ENCODE assay signal across 30 cellular contexts in genomic region chr5:115054387-115054951, GRCh38.
"Had no signal": no experiment of that assay in that cellular context is flagged by ENCODE, and none has a peak within 500 bp of the region (broad histone marks: within the 10 kb centered on the region; RNA-seq: fewer than 3 reads in every experiment).

No MANE protein-coding gene starts in this region.

- H3K4me1 ChIP-seq: pancreas, psoas muscle, spleen, suprapubic skin, testis, transverse colon, upper lobe of right lung, uterus had no signal

- H3K9me3 Mint-ChIP-seq: natural killer cell treated with Interleukin-12 subunit alpha and Interleukin-12 subunit beta and Interleukin-15 and Interleukin-18, amount 100 ng/mL, for 72 hours; nephron progenitor cell; neural crest cell; type B pancreatic cell had no signal

- DNase-seq: naive thymus-derived CD8-positive, alpha-beta T cell; nephron progenitor cell; nucleus accumbens; pancreas; psoas muscle; right cardiac atrium; spleen; stimulated activated CD4-positive, alpha-beta T cell treated with anti-CD3 and anti-CD28 coated beads, Interleukin-12 subunit alpha, Interleukin-12 subunit beta, amount 100 ng/mL, for 4 hours; stimulated activated CD4-positive, alpha-beta T cell treated with anti-CD3 and anti-CD28 coated beads, Interleukin-1b, Interleukin-23, amount 100 ng/mL, for 48 hours; stimulated activated CD4-positive, alpha-beta T cell treated with anti-CD3 and anti-CD28 coated beads, Interleukin-4, amount 100 ng/mL, for 1 hour; stimulated activated CD4-positive, alpha-beta T cell treated with anti-CD3 and anti-CD28 coated beads, Interleukin-4, amount 100 ng/mL, for 4 hours; stimulated activated CD8-positive, alpha-beta memory T cell treated with anti-CD3 and anti-CD28 coated beads, Interleukin-4, amount 100 ng/mL, for 48 hours; stimulated activated naive CD4-positive, alpha-beta T cell; stimulated activated naive CD8-positive, alpha-beta T cell treated with anti-CD3 and anti-CD28 coated beads, Interleukin-15, amount 100 ng/mL, for 72 hours; stimulated activated naive CD8-positive, alpha-beta T cell treated with anti-CD3 and anti-CD28 coated beads, Interleukin-15, Interleukin-2, amounts not matched to agents 100 U/mL and 50 U/mL, for 24 hours; substantia nigra; testis; tibial artery; transverse colon; upper lobe of right lung; uterus had no signal

- H3K4me1 Mint-ChIP-seq: naive thymus-derived CD8-positive, alpha-beta T cell; nephron progenitor cell; neural crest cell; stimulated activated memory B cell treated with anti-CD40 and anti-IgM and Interleukin-4, amounts not matched to agents 10 μg/mL and 1 μg/mL and 100 μg/mL, for 72 hours; stimulated activated naive CD8-positive, alpha-beta T cell treated with anti-CD3 and anti-CD28 coated beads, Interleukin-15, amount 100 ng/mL, for 72 hours had no signal

- FAIRE-seq: pancreas had no signal

- H3K27ac Mint-ChIP-seq: naive thymus-derived CD8-positive, alpha-beta T cell; natural killer cell treated with Interleukin-12 subunit alpha and Interleukin-12 subunit beta and Interleukin-15 and Interleukin-18, amount 100 ng/mL, for 72 hours; nephron progenitor cell; stimulated activated memory B cell treated with anti-CD40 and anti-IgM and Interleukin-4, amounts not matched to agents 10 μg/mL and 1 μg/mL and 100 μg/mL, for 72 hours; type B pancreatic cell had no signal

- H3K9me3 ChIP-seq: neutrophil, pancreas, psoas muscle, suprapubic skin, testis, tibial artery, transverse colon, upper lobe of right lung, uterus had no signal

- H3K4me3 ChIP-seq: pancreas, psoas muscle, skin epidermis, smooth muscle cell, spleen, suprapubic skin, testis, tibial artery, transverse colon, upper lobe of right lung, uterus had no signal

- H3K27me3 ChIP-seq: neutrophil, pancreas, spleen, suprapubic skin, testis, tibial artery, transverse colon, upper lobe of right lung, uterus had no signal

- H3K4me2 ChIP-seq: smooth muscle cell had no signal

- H3K4me3 Mint-ChIP-seq: naive thymus-derived CD8-positive, alpha-beta T cell; natural killer cell treated with Interleukin-12 subunit alpha and Interleukin-12 subunit beta and Interleukin-15 and Interleukin-18, amount 100 ng/mL, for 72 hours; nephron progenitor cell; neural crest cell; stimulated activated memory B cell treated with anti-CD40 and anti-IgM and Interleukin-4, amounts not matched to agents 10 μg/mL and 1 μg/mL and 100 μg/mL, for 72 hours; stimulated activated naive CD8-positive, alpha-beta T cell treated with anti-CD3 and anti-CD28 coated beads, Interleukin-15, amount 100 ng/mL, for 72 hours; type B pancreatic cell had no signal

- H3K36me3 Mint-ChIP-seq: naive thymus-derived CD8-positive, alpha-beta T cell; natural killer cell treated with Interleukin-12 subunit alpha and Interleukin-12 subunit beta and Interleukin-15 and Interleukin-18, amount 100 ng/mL, for 72 hours; stimulated activated memory B cell treated with anti-CD40 and anti-IgM and Interleukin-4, amounts not matched to agents 10 μg/mL and 1 μg/mL and 100 μg/mL, for 72 hours; type B pancreatic cell had no signal

- H3K36me3 ChIP-seq: neutrophil, pancreas, spleen, suprapubic skin, tibial artery, transverse colon, upper lobe of right lung, uterus had no signal

- ATAC-seq: naive thymus-derived CD8-positive, alpha-beta T cell; natural killer cell treated with Interleukin-12 subunit alpha and Interleukin-12 subunit beta and Interleukin-15 and Interleukin-18, amount 100 ng/mL, for 72 hours; psoas muscle; right cardiac atrium; sciatic nerve; stimulated activated memory B cell treated with anti-CD40 and anti-IgM and Interleukin-4, amounts not matched to agents 10 μg/mL and 1 μg/mL and 100 μg/mL, for 72 hours; stimulated activated naive CD8-positive, alpha-beta T cell treated with anti-CD3 and anti-CD28 coated beads, Interleukin-15, amount 100 ng/mL, for 72 hours; stimulated activated naive CD8-positive, alpha-beta T cell treated with anti-CD3 and anti-CD28 coated beads, Interleukin-15, Interleukin-2, amounts not matched to agents 100 U/mL and 50 U/mL, for 24 hours; upper lobe of right lung had no signal

- H3K27ac ChIP-seq: neutrophil, pancreas, psoas muscle, skin epidermis, spleen, suprapubic skin, testis, tibial artery, transverse colon, upper lobe of right lung, uterus had no signal
